In the genomic region with DNA sequence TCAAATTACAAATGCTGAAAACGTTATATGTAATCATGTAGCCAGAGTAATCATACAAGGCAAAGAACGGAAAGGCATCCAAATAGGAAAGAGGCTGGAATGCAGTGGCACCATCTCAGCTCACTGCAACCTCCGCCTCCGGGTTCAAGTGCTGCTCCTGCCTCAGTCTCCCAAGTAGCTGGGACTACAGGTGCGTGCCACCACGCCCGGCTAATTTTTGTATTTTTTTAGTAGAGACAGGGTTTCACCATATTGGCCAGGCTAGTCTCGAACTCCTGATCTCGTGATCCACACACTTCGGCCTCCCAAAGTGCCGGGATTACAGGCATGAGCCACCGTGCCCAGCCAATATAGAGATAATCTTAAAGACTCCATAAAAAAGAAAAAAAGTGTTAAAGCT, we compare ENCODE assay signal across 20 cellular contexts. TPM values are rescaled to one million over a fixed set of nuclear protein-coding genes. Genes with fewer than 3 reads are reported as not detected.
"Had no signal": no experiment of that assay in that cellular context is flagged by ENCODE, and none has a peak within 500 bp of the region (broad histone marks: within the 10 kb centered on the region; RNA-seq: fewer than 3 reads in every experiment).

No MANE protein-coding gene starts in this region.

RNA-seq across cellular contexts. Expression of a gene that starts 20.4 kb away (rescaled TPM):
- total RNA-seq: activated naive CD4-positive, alpha-beta T cell treated with anti-CD3 and anti-CD28 coated beads for 36 hours; activated naive CD4-positive, alpha-beta T cell treated with anti-CD3 and anti-CD28 coated beads, Interleukin-2, amount 50 U/mL, for 72 hours; activated naive CD8-positive, alpha-beta T cell treated with anti-CD3 and anti-CD28 coated beads for 36 hours; activated naive CD8-positive, alpha-beta T cell treated with anti-CD3 and anti-CD28 coated beads, Interleukin-2, amount 10 ng/mL, durations not matched to agents 7 days and 5 days; activated T-cell treated with anti-CD3 and anti-CD28 coated beads, Interleukin-2, amount 50 U/mL, for 4 hours; activated T-cell treated with anti-CD3 and anti-CD28 coated beads, Interleukin-2, amount 50 U/mL, for 72 hours; activated T-helper 1 cell treated with anti-CD3 and anti-CD28 coated beads, Interleukin-12 subunit alpha, Interleukin-12 subunit beta, Interleukin-2, Interleukin-4 antibody, amounts not matched to agents 30 ng/mL and 10 ng/mL and 1 ng/mL, durations not matched to agents 14 hours and 24 hours and 36 hours; activated T-helper 17 cell treated with anti-CD3 and anti-CD28 coated beads, Interleukin-2, amount 50 U/mL, for 72 hours; activated T-helper 2 cell treated with anti-CD3 and anti-CD28 coated beads, Interferon-gamma antibody, Interleukin-2, Interleukin-4, amounts not matched to agents 10 μg/mL and 5 μg/mL and 100 μg/mL, durations not matched to agents 14 hours and 24 hours and 36 hours; adrenal gland; aorta; ascending aorta; astrocyte; body of pancreas; breast epithelium; bronchial epithelial cell; cardiac muscle cell; cardiac septum; cerebellum had no signal
- polyA plus RNA-seq: adipose tissue, adrenal gland, aorta, cardiac muscle cell had no signal
